Comparison of ENCODE assay signal across 30 cellular contexts in genomic region chr1:105462308-105462707, GRCh38.
"Had no signal": no experiment of that assay in that cellular context is flagged by ENCODE, and none has a peak within 500 bp of the region (broad histone marks: within the 10 kb centered on the region; RNA-seq: fewer than 3 reads in every experiment).

No MANE protein-coding gene starts in this region.

- DNase-seq: activated CD4-positive, alpha-beta T cell treated with anti-CD3 and anti-CD28 coated beads for 4 hours; activated CD4-positive, alpha-beta T cell treated with anti-CD3 and anti-CD28 coated beads, Interleukin-2, amount 50 U/mL, for 4 hours; activated effector memory CD4-positive, alpha-beta T cell treated with anti-CD3 and anti-CD28 coated beads, Interleukin-2, amount 50 U/mL, for 16 hours; activated naive CD4-positive, alpha-beta T cell treated with anti-CD3 and anti-CD28 coated beads for 36 hours; activated naive CD8-positive, alpha-beta T cell treated with anti-CD3 and anti-CD28 coated beads for 36 hours; adrenal gland; aorta; cerebellar nuclear complex; dorsolateral prefrontal cortex; effector memory CD4-positive, alpha-beta T cell; foreskin fibroblast; heart right ventricle; left lung; lower lobe of right lung; mesenchymal stem cell; natural killer cell; ovary; retina; sigmoid colon; small intestine; stimulated activated CD4-positive, alpha-beta T cell treated with anti-CD3 and anti-CD28 coated beads, Interleukin-4, amount 100 ng/mL, for 24 hours; substantia nigra; upper lobe of right lung had no signal

- H3K4me3 Mint-ChIP-seq: activated naive CD4-positive, alpha-beta T cell treated with anti-CD3 and anti-CD28 coated beads for 36 hours; activated naive CD8-positive, alpha-beta T cell treated with anti-CD3 and anti-CD28 coated beads for 36 hours; activated T-helper 1 cell treated with anti-CD3 and anti-CD28 coated beads, Interleukin-12 subunit alpha, Interleukin-12 subunit beta, Interleukin-2, Interleukin-4 antibody, amounts not matched to agents 30 ng/mL and 10 ng/mL and 1 ng/mL, durations not matched to agents 14 hours and 24 hours and 36 hours; brain; natural killer cell; stimulated activated effector memory CD8-positive, alpha-beta T cell treated with anti-CD3 and anti-CD28 coated beads, Interleukin-12 subunit alpha, Interleukin-12 subunit beta, amount 100 ng/mL, for 72 hours; stimulated activated naive CD8-positive, alpha-beta T cell treated with anti-CD3 and anti-CD28 coated beads, Interleukin-15, Interleukin-2, amounts not matched to agents 100 ng/mL and 50 ng/mL, for 24 hours had no signal

- H3K27me3 ChIP-seq: adrenal gland, cardiac muscle cell, dorsolateral prefrontal cortex, heart right ventricle, left lung, ovary, sigmoid colon, upper lobe of right lung had no signal

- H3K4me1 ChIP-seq: adrenal gland, heart right ventricle, left lung, lower lobe of right lung, prostate gland, sigmoid colon, upper lobe of right lung had no signal

- H3K4me1 Mint-ChIP-seq: activated naive CD8-positive, alpha-beta T cell treated with anti-CD3 and anti-CD28 coated beads for 36 hours; brain; natural killer cell; stimulated activated effector memory CD8-positive, alpha-beta T cell treated with anti-CD3 and anti-CD28 coated beads, Interleukin-12 subunit alpha, Interleukin-12 subunit beta, amount 100 ng/mL, for 72 hours had no signal

- H3K9me3 ChIP-seq: adrenal gland, heart right ventricle, left lung, lower lobe of right lung, ovary, prostate gland, sigmoid colon, upper lobe of right lung had no signal

- H3K27ac ChIP-seq: adrenal gland, cardiac muscle cell, coronary artery, dorsolateral prefrontal cortex, heart right ventricle, left lung, lower lobe of right lung, ovary, prostate gland, sigmoid colon, upper lobe of right lung had no signal

- H3K9me3 Mint-ChIP-seq: brain had no signal

- H3K4me3 ChIP-seq: adrenal gland, cardiac muscle cell, coronary artery, dorsolateral prefrontal cortex, heart right ventricle, left lung, lower lobe of right lung, ovary, prostate gland, sigmoid colon, upper lobe of right lung had no signal

- H3K36me3 ChIP-seq: adrenal gland, cardiac muscle cell, heart right ventricle, left lung, lower lobe of right lung, ovary, prostate gland, sigmoid colon, upper lobe of right lung had no signal

- H3K27me3 Mint-ChIP-seq: activated naive CD8-positive, alpha-beta T cell treated with anti-CD3 and anti-CD28 coated beads for 36 hours; stimulated activated naive CD8-positive, alpha-beta T cell treated with anti-CD3 and anti-CD28 coated beads, Interleukin-15, Interleukin-2, amounts not matched to agents 100 ng/mL and 50 ng/mL, for 24 hours had no signal

- H3K36me3 Mint-ChIP-seq: activated naive CD8-positive, alpha-beta T cell treated with anti-CD3 and anti-CD28 coated beads for 36 hours; brain; stimulated activated effector memory CD8-positive, alpha-beta T cell treated with anti-CD3 and anti-CD28 coated beads, Interleukin-12 subunit alpha, Interleukin-12 subunit beta, amount 100 ng/mL, for 72 hours had no signal

- ATAC-seq: heart right ventricle; left lung; lower lobe of right lung; natural killer cell; stimulated activated effector memory CD8-positive, alpha-beta T cell treated with anti-CD3 and anti-CD28 coated beads, Interleukin-12 subunit alpha, Interleukin-12 subunit beta, amount 100 ng/mL, for 72 hours; upper lobe of right lung had no signal

- H3K27ac Mint-ChIP-seq: activated naive CD4-positive, alpha-beta T cell treated with anti-CD3 and anti-CD28 coated beads for 36 hours; activated naive CD8-positive, alpha-beta T cell treated with anti-CD3 and anti-CD28 coated beads for 36 hours; activated T-helper 1 cell treated with anti-CD3 and anti-CD28 coated beads, Interleukin-12 subunit alpha, Interleukin-12 subunit beta, Interleukin-2, Interleukin-4 antibody, amounts not matched to agents 30 ng/mL and 10 ng/mL and 1 ng/mL, durations not matched to agents 14 hours and 24 hours and 36 hours; brain; natural killer cell; stimulated activated effector memory CD8-positive, alpha-beta T cell treated with anti-CD3 and anti-CD28 coated beads, Interleukin-12 subunit alpha, Interleukin-12 subunit beta, amount 100 ng/mL, for 72 hours; stimulated activated naive CD8-positive, alpha-beta T cell treated with anti-CD3 and anti-CD28 coated beads, Interleukin-15, Interleukin-2, amounts not matched to agents 100 ng/mL and 50 ng/mL, for 24 hours had no signal
